In genomic region chr3:106088270-106088669, GRCh38 we compare ENCODE assay signal across 17 cellular contexts.
"Had no signal": no experiment of that assay in that cellular context is flagged by ENCODE, and none has a peak within 500 bp of the region (broad histone marks: within the 10 kb centered on the region; RNA-seq: fewer than 3 reads in every experiment).

No MANE protein-coding gene starts in this region.

- H3K27ac ChIP-seq: cardiac muscle cell, esophagus squamous epithelium, foreskin keratinocyte, lower lobe of right lung, spleen, testis, upper lobe of left lung had no signal

- H3K4me1 ChIP-seq: esophagus squamous epithelium, foreskin keratinocyte, lower lobe of right lung, testis, upper lobe of left lung had no signal

- DNase-seq: activated CD4-positive, alpha-beta memory T cell treated with anti-CD3 and anti-CD28 coated beads, Interleukin-2, amount 10 ng/mL, durations not matched to agents 7 days and 5 days; activated CD4-positive, alpha-beta T cell treated with anti-CD3 and anti-CD28 coated beads for 48 hours; activated CD4-positive, CD25-positive, alpha-beta regulatory T cell; activated CD8-positive, alpha-beta memory T cell treated with anti-CD3 and anti-CD28 coated beads, Interleukin-2, amount 10 ng/mL, durations not matched to agents 7 days and 5 days; activated T-cell treated with anti-CD3 and anti-CD28 coated beads, Interleukin-2, amount 50 U/mL, for 1 hour; effector memory CD8-positive, alpha-beta T cell; esophagus squamous epithelium; foreskin keratinocyte; glutamatergic neuron; hypothalamus; lower lobe of right lung; spleen; stimulated activated CD4-positive, alpha-beta T cell treated with anti-CD3 and anti-CD28 coated beads, Interleukin-4, amount 100 ng/mL, for 4 hours; T1000; testis; upper lobe of left lung had no signal

- H3K27me3 ChIP-seq: cardiac muscle cell, esophagus squamous epithelium, foreskin keratinocyte, spleen, testis, upper lobe of left lung had no signal

- H3K9me3 ChIP-seq: esophagus squamous epithelium, lower lobe of right lung, spleen, testis, upper lobe of left lung had no signal

- H3K4me3 ChIP-seq: cardiac muscle cell, esophagus squamous epithelium, lower lobe of right lung, spleen, testis, upper lobe of left lung had no signal

- H3K36me3 ChIP-seq: cardiac muscle cell, esophagus squamous epithelium, lower lobe of right lung, spleen, upper lobe of left lung had no signal
